Comparison of ENCODE assay signal across 6 cellular contexts in genomic region chr19:16012552-16012951, GRCh38.
"Had no signal": no experiment of that assay in that cellular context is flagged by ENCODE, and none has a peak within 500 bp of the region (broad histone marks: within the 10 kb centered on the region; RNA-seq: fewer than 3 reads in every experiment).

No MANE protein-coding gene starts in this region.

- H2AFZ ChIP-seq: GM23338 had no signal

- H3K4me3 ChIP-seq: GM23338 had no signal

- H3K4me2 ChIP-seq: GM23338 had no signal

- H3K27ac Mint-ChIP-seq: GM23338, H9, IgD-negative memory B cell had no signal

- H3K4me3 Mint-ChIP-seq: GM23338, H9, IgD-negative memory B cell had no signal

- DNase-seq: H9, HCEC 1CT had no signal

- H3K27ac ChIP-seq: HL-60 had no signal

- ATAC-seq: GM23338, HepG2 had no signal

- H3K36me3 Mint-ChIP-seq: IgD-negative memory B cell had no signal

- H3K27me3 Mint-ChIP-seq: IgD-negative memory B cell had no signal

- H3K4me1 Mint-ChIP-seq: GM23338, H9 had no signal
